29 cellular contexts compared by ENCODE assay signal in genomic region chr9:38294130-38294529, GRCh38.
"Had no signal": no experiment of that assay in that cellular context is flagged by ENCODE, and none has a peak within 500 bp of the region (broad histone marks: within the 10 kb centered on the region; RNA-seq: fewer than 3 reads in every experiment).

No MANE protein-coding gene starts in this region.

- H3K36me3 ChIP-seq: brain microvascular endothelial cell, cardiac muscle cell had no signal

- ATAC-seq: activated CD8-positive, alpha-beta memory T cell treated with anti-CD3 and anti-CD28 coated beads, Interleukin-2, amount 10 ng/mL, durations not matched to agents 7 days and 5 days; K562; Panc1; Right ventricle myocardium inferior; T-cell had no signal

- H3K27me3 ChIP-seq: cardiac muscle cell had no signal

- H3K27ac ChIP-seq: brain microvascular endothelial cell, cardiac muscle cell, SK-N-MC had no signal

- DNase-seq: activated B cell treated with CpG ODN at 0.5 μM for 24 hours; activated CD4-positive, alpha-beta T cell treated with anti-CD3 and anti-CD28 coated beads for 1 hour; activated CD4-positive, alpha-beta T cell treated with anti-CD3 and anti-CD28 coated beads, Interleukin-2, amount 10 ng/mL, durations not matched to agents 24 days and 14 days; activated CD4-positive, alpha-beta T cell treated with anti-CD3 and anti-CD28 coated beads, Interleukin-2, amount 50 U/mL, for 48 hours; activated CD8-positive, alpha-beta memory T cell treated with anti-CD3 and anti-CD28 coated beads, Interleukin-2, amount 10 ng/mL, durations not matched to agents 7 days and 5 days; activated effector memory CD4-positive, alpha-beta T cell treated with Interleukin-2 at 50 U/mL for 16 hours; activated naive CD4-positive, alpha-beta T cell; activated T-cell treated with anti-CD3 and anti-CD28 coated beads, Interleukin-2, amount 50 U/mL, for 24 hours; brain microvascular endothelial cell; Karpas-422; MM.1S; NCI-H1105 treated with DMSO at 0.1 percent for 48 hours; NCI-H1436 treated with DMSO at 0.1 percent for 48 hours; NCI-H187; NCI-H2081 treated with DMSO at 0.1 percent for 48 hours; NCI-H226; NCI-H510A; NCI-H526 treated with DMSO at 0.1 percent for 48 hours; NK-92 treated with Interleukin-12 subunit alpha and Interleukin-12 subunit beta, amount 100 ng/mL, for 24 hours; OCI-M1; RPMI8226; T-cell; T-helper 2 cell; T1000 had no signal

- H3K4me3 ChIP-seq: cardiac muscle cell, K562, SK-N-MC had no signal
